Comparison of ENCODE assay signal across 8 cellular contexts in genomic region chr10:119250641-119251314, GRCh38. TPM values are rescaled to one million over a fixed set of nuclear protein-coding genes. Genes with fewer than 3 reads are reported as not detected.
DNase-seq lines count a peak whose midpoint lies in the region; ATAC-seq, FAIRE-seq and TF ChIP-seq lines count a peak whose summit lies in the region.

No MANE protein-coding gene starts in this region.

- H4K20me1 ChIP-seq in GM12878 (ENCODE audit: control insufficient read depth, insufficient read depth) = no peaks in the 10 kb centered on the region; the same call in 1 of the 2 replicates

- H3K27ac ChIP-seq in cardiac muscle cell = peak overlapping the region; percentile 68
- H3K27ac ChIP-seq in GM12878 (ENCODE audit: control insufficient read depth, insufficient read depth) = no peak overlapping the region
- H3K27ac ChIP-seq in left lung = peak overlapping the region; percentile 28 to 78
- peak overlapping the region; percentile 41 to 83 (median 75) for H3K27ac ChIP-seq in upper lobe of left lung

- no peak overlapping the region for H3K9ac ChIP-seq in GM12878 (ENCODE audit: control insufficient read depth, insufficient read depth, low read length)

- H3K4me1 ChIP-seq in cardiac muscle cell (ENCODE audit: low read depth) (peaks cover 41% of the 10 kb centered on the region), GM12878 (ENCODE audit: control insufficient read depth, insufficient read depth, low read length) (no peaks in the 10 kb centered on the region), left lung (peaks cover 45 to 65% of the 10 kb centered on the region in 2 donors), upper lobe of left lung (peaks cover 69 to 92% (median 75%) of the 10 kb centered on the region in 4 donors)

- in situ Hi-C loops in GM12878 (cut with MboI) = no loop called here

- 50% methylated on average over 10 of the region's 10 CpGs for WGBS in GM12878 (ENCODE audit: insufficient coverage, insufficient replicate concordance, low lambda C conversion rate, missing lambda C conversion rate)
- WGBS in upper lobe of left lung, 2 donors = 51 to 55% methylated on average over 10 of the region's 10 CpGs

- intact Hi-C loops in cardiac septum (cut with DNase I) = loop anchor here (5.0 kb wide), 1 partner anchor 43 kb away; the partner anchor contains the start of gene GRK5
- intact Hi-C loops in GM12878 (cut with micrococcal nuclease; ENCODE audit: unreplicated experiment) = no loop called here
- intact Hi-C loops in left lung (cut with DNase I) = no loop called here

- SMC1A ChIA-PET in GM12878 (lab: Charles Lee; ENCODE audit: uncharacterized antibody, unreplicated experiment) = no interaction called here

- TF ChIP-seq EP300 in GM12878 (IDR thresholded peaks at IDR 0.05; ENCODE audit: borderline replicate concordance in 1 of 2, control insufficient read depth in 1 of 2, low read depth in 2 of 2, low read length in 2 of 2) (no peak), upper lobe of left lung (IDR thresholded peaks at IDR 0.05) (no peak)

- RAD21 ChIA-PET in GM12878 (lab: Charles Lee; ENCODE audit: unreplicated experiment) = no interaction called here

- H3K9me3 ChIP-seq in cardiac muscle cell (ENCODE audit: low read depth) (no peaks in the 10 kb centered on the region), GM12878 (replicated peaks; ENCODE audit: control insufficient read depth, insufficient read depth, low read length) (no peaks in the 10 kb centered on the region), left lung (no peaks in the 10 kb centered on the region), upper lobe of left lung (no peaks in the 10 kb centered on the region)

- H3K27me3 ChIP-seq in cardiac muscle cell (no peaks in the 10 kb centered on the region), GM12878 (replicated peaks in 1 of 2; ENCODE audit: control insufficient read depth in 2 of 2, insufficient read depth in 2 of 2, low read length in 1 of 2) (no peaks in the 10 kb centered on the region), left lung (no peaks in the 10 kb centered on the region), upper lobe of left lung (no peaks in the 10 kb centered on the region)

- CTCF ChIA-PET in GM12878 (lab: Yijun Ruan, JAX) = no interaction called here

- H3K36me3 ChIP-seq in cardiac muscle cell (no peaks in the 10 kb centered on the region), GM12878 (ENCODE audit: control insufficient read depth in 2 of 2, insufficient read depth in 2 of 2, low read length in 1 of 2) (no peaks in the 10 kb centered on the region), left lung (no peaks in the 10 kb centered on the region), upper lobe of left lung (no peaks in the 10 kb centered on the region)

- TF ChIP-seq POLR2A in GM12878 (IDR thresholded peaks at IDR 0.05; ENCODE audit: low read depth, low read length) (no peak), upper lobe of left lung (IDR thresholded peaks at IDR 0.05) (no peak)

- ATAC-seq in GM12878 = peak; percentile 44
- ATAC-seq in left lung = peak; percentile 22
- ATAC-seq in upper lobe of left lung (ENCODE audit: low FRiP score in 2 of 2) = no peak
- ATAC-seq in GM21723 (IDR thresholded peaks at IDR 0.05; ENCODE audit: unreplicated experiment) = no peak

- DNase-seq in cardiac muscle cell (ENCODE audit: low read depth in 1 of 2, low spot score in 1 of 2) = peak in 1 of 2 donors; percentile 85
- DNase-seq in cardiac septum (ENCODE audit: low spot score) = no peak
- DNase-seq in GM12878 (ENCODE audit: low read depth, low spot score) = no peak
- DNase-seq in left lung = no peak
- DNase-seq in upper lobe of left lung = no peak
- DNase-seq in GM20000 (ENCODE audit: low spot score) = no peak
- no peak for DNase-seq in globus pallidus (ENCODE audit: low spot score)

- H3K4me3 ChIP-seq in cardiac muscle cell = no peak overlapping the region
- H3K4me3 ChIP-seq in GM12878 = no peak overlapping the region
- H3K4me3 ChIP-seq in left lung = no peak overlapping the region
- no peak overlapping the region for H3K4me3 ChIP-seq in upper lobe of left lung

- no peak for TF ChIP-seq RAD21 in GM12878 (IDR thresholded peaks at IDR 0.05; ENCODE audit: insufficient read depth, low read depth, low read length)

- POLR2A ChIA-PET in GM12878 (lab: Charles Lee) = no interaction called here

- H2AFZ ChIP-seq in GM12878 (ENCODE audit: control insufficient read depth, low read depth, low read length) = no peak overlapping the region

- H3K79me2 ChIP-seq in GM12878 (ENCODE audit: control insufficient read depth, insufficient read depth, low read length) = no peaks in the 10 kb centered on the region

- peak; percentile 57 for FAIRE-seq in GM12878 (lab: Jason Lieb, UNC)

- no TSS peak for BruUV-seq in GM12878 (replicated peaks; lab: Mats Ljungman, UMichigan)

- TF ChIP-seq CTCF in cardiac muscle cell (IDR thresholded peaks at IDR 0.05; ENCODE audit: low read depth, low read length) (no peak), GM12878 (IDR thresholded peaks at IDR 0.05 in 2 of 3, conservative IDR thresholded peaks at IDR 0.05 in 1 of 3; ENCODE audit: control insufficient read depth in 2 of 3, extremely low read depth in 1 of 3, insufficient read depth in 1 of 3, low read depth in 3 of 3, low read length in 3 of 3) (no peak), left lung (IDR thresholded peaks at IDR 0.05) (no peak), upper lobe of left lung (IDR thresholded peaks at IDR 0.05) (no peak), GM20000 (IDR thresholded peaks at IDR 0.05; ENCODE audit: extremely low read depth, missing control alignments) (no peak)

- H3K4me2 ChIP-seq in GM12878 (ENCODE audit: control insufficient read depth, insufficient read depth) = no peak overlapping the region

TF ChIP-seq in GM12878, 131 proteins besides CTCF, POLR2A, EP300 and RAD21:
- TF ChIP-seq ZNF384 (IDR thresholded peaks at IDR 0.05; ENCODE audit: borderline replicate concordance, low read depth, low read length) (peak; percentile 23; the same call in 1 of the 2 replicates), ZBTB40 (IDR thresholded peaks at IDR 0.05; ENCODE audit: borderline replicate concordance) (no peak)

RNA-seq across cellular contexts. Expression of gene GRK5, which starts 43.4 kb away (rescaled TPM):
- total RNA-seq in cardiac muscle cell (9.2 and 18.3 TPM in 2 replicates), cardiac septum (17.6 TPM), GM12878 (2014; rRNA removed) (15.3 and 15.6 TPM in 2 replicates), GM12878 (2014; rRNA removed; fragmentation: Illumina TruSeq; extraction: Trizol) (13.4 and 14.1 TPM in 2 replicates), GM12878 (2021) (20.7 and 21.4 TPM in 2 replicates), left lung (10 to 100 TPM; 34.6 to 39.2 TPM), upper lobe of left lung (10 to 100 TPM; 38.6 to 80.9 (median 61.1) TPM)
- polyA plus RNA-seq in cardiac muscle cell (3.5 and 10.1 TPM in 2 replicates), GM12878 (2011; rRNA removed) (2.8 and 4.0 TPM in 2 replicates), GM12878 (2014; fragmentation: Illumina TruSeq; extraction: Trizol) (21.3 and 22.1 TPM in 2 replicates), GM12878 (2014; fragmentation: Nextera tagmentation; extraction: Ambion mirVana) (under 1 TPM; 0.11 to 0.86 TPM), GM12878 (2014; rRNA removed) (13.4 and 13.9 TPM in 2 replicates), GM12878 (2016; fragmentation: Nextera tagmentation; extraction: Ambion mirVana) (1 to 10 TPM; 5.7 to 6.7 TPM)
- 11.5 and 12.2 TPM in 2 replicates for total RNA-seq in GM12878 (2013; cell fraction: nucleolus; rRNA removed)
- 7.6 TPM for polyA plus RNA-seq in GM12878 (2011; ENCODE audit: low read depth)
- 3.7 and 3.9 TPM in 2 replicates for polyA plus RNA-seq in GM12878 (2011; cell fraction: cytosol; rRNA removed)
- polyA plus RNA-seq in GM12878 (2011; cell fraction: nucleus; rRNA removed) = 7.0 and 7.8 TPM in 2 replicates
- polyA plus RNA-seq in GM12878 (2012) = 13.7 and 16.7 TPM in 2 replicates
- polyA minus RNA-seq in GM12878 (2011; rRNA and poly(A)+ RNA removed) = 2.6 and 3.5 TPM in 2 replicates
- polyA minus RNA-seq in GM12878 (2011; cell fraction: cytosol; rRNA and poly(A)+ RNA removed) = 1.3 and 1.9 TPM in 2 replicates
- polyA minus RNA-seq in GM12878 (2011; cell fraction: nucleus; rRNA and poly(A)+ RNA removed) = 2.4 and 3.3 TPM in 2 replicates

Comparison
In these comparisons a context has a peak if more than half of its experiments do, and no peak if none do; other contexts are left out.
1. ATAC-seq: peak in GM12878 (single experiment) and left lung (single experiment); none in upper lobe of left lung (0 of 2) and GM21723 (single experiment).